ENCODE assay signal across 13 cellular contexts in genomic region chr6:96394727-96395126, GRCh38.
A peak's percentile ranks its signal among the peaks of the same experiment; 100 is the strongest.
DNase-seq lines count a peak whose midpoint lies in the region; TF ChIP-seq lines count a peak whose summit lies in the region.
"Had no signal": no experiment of that assay in that cellular context is flagged by ENCODE, and none has a peak within 500 bp of the region (broad histone marks: within the 10 kb centered on the region; RNA-seq: fewer than 3 reads in every experiment).

No MANE protein-coding gene starts in this region.

- TF ChIP-seq CTCF in endothelial cell (IDR thresholded peaks at IDR 0.05; ENCODE audit: unreplicated experiment) = no peak
- peak in 2 of 3 experiments; percentile 18 to 28 for TF ChIP-seq CTCF in testis (IDR thresholded peaks at IDR 0.05)
- TF ChIP-seq CTCF in HFFc6 (IDR thresholded peaks at IDR 0.05) = no peak

- H3K4me1 Mint-ChIP-seq in endothelial cell (ENCODE audit: unreplicated experiment) = no peaks in the 10 kb centered on the region
- no peaks in the 10 kb centered on the region for H3K4me1 Mint-ChIP-seq in HFFc6 (ENCODE audit: low read depth)

- H3K4me3 ChIP-seq in testis = no peak overlapping the region
- H3K4me3 ChIP-seq: thyroid gland had no signal

- peaks cover 1% of the 10 kb centered on the region for H3K27me3 Mint-ChIP-seq in endothelial cell (ENCODE audit: unreplicated experiment)
- H3K27me3 Mint-ChIP-seq in HFFc6 (ENCODE audit: insufficient read depth) = no peaks in the 10 kb centered on the region

- H3K27ac ChIP-seq in testis = no peak overlapping the region
- H3K27ac ChIP-seq: thyroid gland had no signal

- no peaks in the 10 kb centered on the region for H3K36me3 Mint-ChIP-seq in endothelial cell (ENCODE audit: low read depth, unreplicated experiment)
- no peaks in the 10 kb centered on the region for H3K36me3 Mint-ChIP-seq in HFFc6 (ENCODE audit: low read depth)

- H3K27ac Mint-ChIP-seq in endothelial cell (ENCODE audit: unreplicated experiment) (no peak overlapping the region), HFFc6 (no peak overlapping the region)

- no peaks in the 10 kb centered on the region for H3K4me1 ChIP-seq in testis
- H3K4me1 ChIP-seq: thyroid gland had no signal

- H3K9me3 Mint-ChIP-seq in endothelial cell (ENCODE audit: unreplicated experiment) (no peaks in the 10 kb centered on the region), HFFc6 (peaks cover 48% of the 10 kb centered on the region)

- no peaks in the 10 kb centered on the region for H3K36me3 ChIP-seq in testis (ENCODE audit: low read depth, missing control alignments)
- H3K36me3 ChIP-seq: thyroid gland had no signal

- no peaks in the 10 kb centered on the region for H3K27me3 ChIP-seq in testis
- H3K27me3 ChIP-seq: thyroid gland had no signal

- no peak for TF ChIP-seq POLR2A in testis (IDR thresholded peaks at IDR 0.05)

- DNase-seq in NCI-H82 (lab: John Stamatoyannopoulos, UW) = peak; percentile 11
- no peak for DNase-seq in NCI-H82 treated with DMSO at 0.1 percent for 48 hours (lab: John Stamatoyannopoulos, UW; ENCODE audit: unreplicated experiment)
- DNase-seq in NCI-H2196 (lab: John Stamatoyannopoulos, UW; ENCODE audit: unreplicated experiment) = peak; percentile 4
- DNase-seq in endothelial cell (ENCODE audit: low spot score) = peak; percentile 5
- DNase-seq in testis = peak; percentile 32
- no peak for DNase-seq in HFFc6
- no peak for DNase-seq in AG08396 (ENCODE audit: low spot score)
- no peak for DNase-seq in T-helper 1 cell
- DNase-seq: activated naive CD4-positive, alpha-beta T cell treated with anti-CD3 and anti-CD28 coated beads, Interleukin-2, amount 50 U/mL, for 16 hours; erythroblast; NCI-H1436 treated with DMSO at 0.1 percent for 48 hours; stimulated activated CD4-positive, alpha-beta T cell treated with anti-CD3 and anti-CD28 coated beads, Interleukin-15, amount 100 ng/mL, for 24 hours; thyroid gland had no signal

- 58 to 61% methylated on average over 3 of the region's 3 CpGs for WGBS in testis, 2 donors

- H3K4me3 Mint-ChIP-seq in endothelial cell (ENCODE audit: unreplicated experiment) = no peak overlapping the region
- no peak overlapping the region for H3K4me3 Mint-ChIP-seq in HFFc6

- no peaks in the 10 kb centered on the region for H3K9me3 ChIP-seq in testis
- H3K9me3 ChIP-seq: thyroid gland had no signal

- intact Hi-C loops in testis (cut with DNase I; ENCODE audit: low total_unique reads) = no loop called here

Comparison
In these comparisons a context has a peak if more than half of its experiments do, and no peak if none do; other contexts are left out.
1. DNase-seq: peak in NCI-H82 (single experiment), NCI-H2196 (single experiment), endothelial cell (single experiment) and testis (single experiment); none in NCI-H82 treated with DMSO at 0.1 percent for 48 hours (single experiment), HFFc6 (single experiment), AG08396 (single experiment) and T-helper 1 cell (0 of 5).
2. CTCF ChIP-seq: peak in testis (2 of 3); none in endothelial cell (single experiment) and HFFc6 (single experiment).